8 cellular contexts compared by ENCODE assay signal in genomic region chr3:123652346-123652984, GRCh38.
DNase-seq lines count a peak whose midpoint lies in the region; ATAC-seq and FAIRE-seq lines count a peak whose summit lies in the region.

No MANE protein-coding gene starts in this region.

- peaks cover 48% of the 10 kb centered on the region for H3K4me1 ChIP-seq in rectal smooth muscle tissue (ENCODE audit: control insufficient read depth, insufficient read depth, low read length)

- DNase-seq in SHP77 (lab: John Stamatoyannopoulos, UW), result peak; percentile 50 to 70
- DNase-seq in SHP77 treated with DMSO at 0.1 percent for 48 hours (lab: John Stamatoyannopoulos, UW), result no peak
- DNase-seq in HTR-8/SVneo (ENCODE audit: insufficient read length, low spot score), result peak; percentile 83
- peak; percentile 25 for DNase-seq in NOMO-1 treated with dmso at 0.1 percent for 144 hours (lab: John Stamatoyannopoulos, UW; ENCODE audit: unreplicated experiment)
- peak in 51 of 56 donors; percentile 7 to 81 (median 57) for DNase-seq in amygdala (lab: John Stamatoyannopoulos, UW)
- peak; percentile 88 for DNase-seq in left ventricle myocardium superior

- intact Hi-C loops in left ventricle myocardium superior (cut with micrococcal nuclease), result loop anchor here (2.0 to 5.0 kb wide), 2 partner anchors 50 to 70 kb away; no protein-coding TSS in a partner anchor

- no peak overlapping the region for H3K4me3 ChIP-seq in rectal smooth muscle tissue (ENCODE audit: low read length)

- peaks cover 33% of the 10 kb centered on the region for H3K36me3 ChIP-seq in rectal smooth muscle tissue (ENCODE audit: control insufficient read depth, insufficient read depth, low read length)

- FAIRE-seq in HTR-8/SVneo (lab: Jason Lieb, UNC), result peak; percentile 69

- ATAC-seq in left ventricle myocardium superior (peak; percentile 94), HG03039 (IDR thresholded peaks at IDR 0.05; ENCODE audit: unreplicated experiment) (no peak)

- peak overlapping the region; percentile 74 for H3K27ac ChIP-seq in rectal smooth muscle tissue (ENCODE audit: low read depth, low read length)

- no peaks in the 10 kb centered on the region for H3K27me3 ChIP-seq in rectal smooth muscle tissue (ENCODE audit: control insufficient read depth, insufficient read depth, low read length)

- no peak overlapping the region for H3K9ac ChIP-seq in rectal smooth muscle tissue (ENCODE audit: low read length)
